ENCODE assay signal across 23 cellular contexts in genomic region chr5:150186796-150187356, GRCh38. TPM values are rescaled to one million over a fixed set of nuclear protein-coding genes. Genes with fewer than 3 reads are reported as not detected.
DNase-seq lines count a peak whose midpoint lies in the region; ATAC-seq, FAIRE-seq and TF ChIP-seq lines count a peak whose summit lies in the region.
"Had no signal": no experiment of that assay in that cellular context is flagged by ENCODE, and none has a peak within 500 bp of the region (broad histone marks: within the 10 kb centered on the region; RNA-seq: fewer than 3 reads in every experiment).

No MANE protein-coding gene starts in this region.

- BruUV-seq in HepG2 (replicated peaks; lab: Mats Ljungman, UMichigan) (no TSS peak), A673 (replicated peaks; lab: Mats Ljungman, UMichigan) (no TSS peak)

- CTCF ChIA-PET in HepG2 (lab: Yijun Ruan, JAX; ENCODE audit: low intra/inter-chr PET ratio, low total read pairs) (interaction anchor here (1.2 kb wide), 1 partner anchor 57 kb away, joined by 4 read pairs; no protein-coding TSS in a partner anchor), A673 (lab: Charles Lee) (no interaction called here)

- no peak for FAIRE-seq in HepG2 (lab: Jason Lieb, UNC)
- FAIRE-seq: A204.1 had no signal

- H3K36me3 ChIP-seq in HepG2 (replicated peaks in 1 of 2; ENCODE audit: control insufficient read depth in 1 of 2, insufficient read depth in 2 of 2, low read length in 2 of 2) (no peaks in the 10 kb centered on the region), right lobe of liver (no peaks in the 10 kb centered on the region), A673 (ENCODE audit: insufficient read depth, low read length, poor library complexity, severe bottlenecking) (no peaks in the 10 kb centered on the region)
- H3K36me3 ChIP-seq: SJCRH30 had no signal

- H4K20me1 ChIP-seq in HepG2 (ENCODE audit: insufficient read depth, low read length), result no peaks in the 10 kb centered on the region

- ATAC-seq in HepG2 (peak; percentile 35; the same call in 2 of the 3 replicates), right lobe of liver (no peak), left colon (peak; percentile 3), GM18511 (IDR thresholded peaks at IDR 0.05; ENCODE audit: unreplicated experiment) (no peak)
- ATAC-seq: T-cell had no signal

- H3K9ac ChIP-seq in HepG2 (ENCODE audit: insufficient read depth, low read depth, low read length), result no peak overlapping the region
- H3K9ac ChIP-seq: KMS-11 had no signal

- H3K27me3 ChIP-seq in HepG2 (ENCODE audit: control insufficient read depth in 1 of 2, insufficient read depth in 2 of 2, low read length in 2 of 2) (peaks cover 4 to 15% of the 10 kb centered on the region in 2 experiments; a peak in 4 of 5 replicates), right lobe of liver (no peaks in the 10 kb centered on the region), A673 (replicated peaks; ENCODE audit: insufficient read depth, low read depth, low read length, poor library complexity) (peaks cover 38% of the 10 kb centered on the region)

- H3K9me3 ChIP-seq in HepG2 (ENCODE audit: low read length) (no peaks in the 10 kb centered on the region), right lobe of liver (no peaks in the 10 kb centered on the region), A673 (ENCODE audit: low read depth, low read length, poor library complexity, severe bottlenecking) (no peaks in the 10 kb centered on the region)
- H3K9me3 ChIP-seq: Caco-2, SJCRH30 had no signal

- no peak for TF ChIP-seq EP300 in HepG2 (IDR thresholded peaks at IDR 0.05; ENCODE audit: low read depth in 2 of 2, low read length in 2 of 2)
- TF ChIP-seq EP300 in HepG2 (CRISPR knock-in tag; IDR thresholded peaks at IDR 0.05; ENCODE audit: borderline replicate concordance), result no peak

- no peaks in the 10 kb centered on the region for H3K79me2 ChIP-seq in HepG2 (ENCODE audit: insufficient read depth, low read length)

- TF ChIP-seq CTCF in HepG2 (CRISPR knock-in tag; IDR thresholded peaks at IDR 0.05) (no peak), right lobe of liver (IDR thresholded peaks at IDR 0.05) (no peak), A673 (conservative IDR thresholded peaks at IDR 0.05; ENCODE audit: low read depth, low read length) (no peak)

- H2AFZ ChIP-seq in HepG2 (ENCODE audit: low read length), result no peak overlapping the region

- 19% methylated on average over 6 of the region's 6 CpGs for WGBS in HepG2 (ENCODE audit: low lambda C conversion rate)
- 76% methylated on average over 5 of the region's 6 CpGs for WGBS in right lobe of liver (ENCODE audit: insufficient coverage, low coverage, low lambda C conversion rate, missing lambda C conversion rate)

- peaks cover 29% of the 10 kb centered on the region for H3K4me1 ChIP-seq in HepG2 (ENCODE audit: insufficient read depth, low read length)
- H3K4me1 ChIP-seq in right lobe of liver, result peaks cover 0 to 16% (median 7%) of the 10 kb centered on the region in 4 donors
- no peaks in the 10 kb centered on the region for H3K4me1 ChIP-seq in A673 (ENCODE audit: insufficient read depth, low read length, poor library complexity, severe bottlenecking)
- H3K4me1 ChIP-seq: SJCRH30 had no signal

- H3K4me2 ChIP-seq in HepG2 (ENCODE audit: low read depth, low read length), result peak overlapping the region; percentile 52
- H3K4me2 ChIP-seq: KMS-11 had no signal

- TF ChIP-seq RAD21 in HepG2 (CRISPR knock-in tag; IDR thresholded peaks at IDR 0.05), result no peak

- intact Hi-C loops in HepG2 (cut with micrococcal nuclease; ENCODE audit: unreplicated experiment) (no loop called here), right lobe of liver (cut with DNase I) (no loop called here), left colon (cut with DNase I, micrococcal nuclease) (no loop called here), A673 (cut with micrococcal nuclease; ENCODE audit: unreplicated experiment) (no loop called here)

- H3K4me3 ChIP-seq in HepG2 (replicated peaks in 1 of 3; ENCODE audit: insufficient read depth in 1 of 3, low read depth in 2 of 3, low read length in 3 of 3) (no peak overlapping the region), right lobe of liver (no peak overlapping the region), A673 (ENCODE audit: low read depth, low read length, poor library complexity, severe bottlenecking) (no peak overlapping the region)
- H3K4me3 ChIP-seq: SJCRH30 had no signal

- DNase-seq in HepG2 (ENCODE audit: low spot score), result no peak
- no peak for DNase-seq in right lobe of liver
- peak; percentile 93 for DNase-seq in cerebellar cortex (ENCODE audit: low spot score)
- no peak for DNase-seq in left colon
- no peak for DNase-seq in A673 (ENCODE audit: low spot score)
- DNase-seq in COLO829 (ENCODE audit: low spot score), result no peak
- no peak for DNase-seq in NCI-H774 (lab: John Stamatoyannopoulos, UW)
- DNase-seq: Caco-2; CD4-positive, alpha-beta memory T cell; DMS79 treated with DMSO at 0.1 percent for 48 hours; MM.1S; NCI-H187; NCI-H2081 treated with DMSO at 0.1 percent for 48 hours; NCI-H2171; NCI-H524; NCI-H748 treated with DMSO at 0.1 percent for 48 hours; SJCRH30; T-cell had no signal

- H3K27ac ChIP-seq in HepG2 (ENCODE audit: extremely low read length, insufficient read depth, low read length), result no peak overlapping the region
- no peak overlapping the region for H3K27ac ChIP-seq in right lobe of liver
- no peak overlapping the region for H3K27ac ChIP-seq in A673 (ENCODE audit: low read depth, low read length, poor library complexity, severe bottlenecking)
- H3K27ac ChIP-seq: KMS-11, SJCRH30 had no signal

- no peak for TF ChIP-seq POLR2A in HepG2 (IDR thresholded peaks at IDR 0.05; ENCODE audit: insufficient read depth in 1 of 2, low read depth in 2 of 2, low read length in 2 of 2)
- TF ChIP-seq POLR2A in right lobe of liver (IDR thresholded peaks at IDR 0.05), result no peak

- POLR2A ChIA-PET in HepG2 (lab: Yijun Ruan, JAX), result interaction anchor here (0.6 to 1.0 kb wide), 2 partner anchors 45 to 50 kb away, joined by 3 read pairs; no protein-coding TSS in a partner anchor
- POLR2A ChIA-PET in A673 (lab: Charles Lee; ENCODE audit: low non-redundant PET), result no interaction called here

- in situ Hi-C loops in HepG2 (cut with HindIII; ENCODE audit: extremely low pct_ligation_motif_present, low pct_unique_long_range_greater_than_20kb), result no loop called here

RNA-seq across cellular contexts. Expression of gene SLC6A7, which starts 3.0 kb away (rescaled TPM):
- total RNA-seq in HepG2 (2016; rRNA removed; fragmentation: Illumina TruSeq; extraction: Trizol) (not detected in 2 replicates), right lobe of liver (not detected), left colon (10 to 100 TPM; 13.2 to 30.4 TPM), A673 (2021) (not detected in 2 replicates)
- total RNA-seq in HepG2 (2016; cell fraction: cytosol; rRNA removed; fragmentation: Illumina TruSeq; extraction: Trizol; ENCODE audit: low read depth), result not detected in 2 replicates
- total RNA-seq in HepG2 (2016; cell fraction: insoluble cytoplasmic fraction; rRNA removed; fragmentation: Illumina TruSeq; extraction: Trizol), result not detected in 2 replicates
- not detected in 2 replicates for total RNA-seq in HepG2 (2016; cell fraction: membrane; rRNA removed; fragmentation: Illumina TruSeq; extraction: Trizol)
- total RNA-seq in HepG2 (2016; cell fraction: nucleus; rRNA removed; fragmentation: Illumina TruSeq; extraction: Trizol), result not detected in 2 replicates
- not detected in 2 replicates for polyA plus RNA-seq in HepG2 (2011; rRNA removed)
- not detected in 2 replicates for polyA plus RNA-seq in HepG2 (2011; cell fraction: cytosol; rRNA removed)
- not detected in 2 replicates for polyA plus RNA-seq in HepG2 (2011; cell fraction: nucleus; rRNA removed)
- polyA plus RNA-seq in HepG2 (2012), result not detected in 2 replicates
- not detected in 2 replicates for polyA plus RNA-seq in HepG2 (2016; cell fraction: cytosol; fragmentation: Illumina TruSeq; extraction: Trizol; ENCODE audit: low read depth)
- not detected in 2 replicates for polyA plus RNA-seq in HepG2 (2016; cell fraction: insoluble cytoplasmic fraction; fragmentation: Illumina TruSeq; extraction: Trizol; ENCODE audit: low read depth)
- not detected in 2 replicates for polyA plus RNA-seq in HepG2 (2016; cell fraction: membrane; fragmentation: Illumina TruSeq; extraction: Trizol; ENCODE audit: low read depth)
- polyA plus RNA-seq in HepG2 (2016; cell fraction: nucleus; fragmentation: Illumina TruSeq; extraction: Trizol; ENCODE audit: insufficient read depth, low read depth), result not detected in 2 replicates
- polyA minus RNA-seq in HepG2 (2011; rRNA and poly(A)+ RNA removed; ENCODE audit: low replicate concordance), result 0.72 TPM in 1 of 2 replicates, not detected in the other
- not detected in 2 replicates for polyA minus RNA-seq in HepG2 (2011; cell fraction: cytosol; rRNA and poly(A)+ RNA removed)
- not detected in 2 replicates for polyA minus RNA-seq in HepG2 (2011; cell fraction: nucleus; rRNA and poly(A)+ RNA removed)
- total RNA-seq: Caco-2; CD4-positive, alpha-beta memory T cell; H7; SJCRH30; T-cell had no signal
- polyA plus RNA-seq: CD4-positive, alpha-beta memory T cell; IgD-negative memory B cell had no signal

RNA-seq across cellular contexts. Expression of gene CDX1, which starts 20.3 kb away (rescaled TPM):
- total RNA-seq in HepG2 (2016; rRNA removed; fragmentation: Illumina TruSeq; extraction: Trizol), result not detected in 2 replicates
- total RNA-seq in HepG2 (2016; cell fraction: cytosol; rRNA removed; fragmentation: Illumina TruSeq; extraction: Trizol; ENCODE audit: low read depth), result not detected in 2 replicates
- total RNA-seq in HepG2 (2016; cell fraction: insoluble cytoplasmic fraction; rRNA removed; fragmentation: Illumina TruSeq; extraction: Trizol), result not detected in 2 replicates
- not detected in 2 replicates for total RNA-seq in HepG2 (2016; cell fraction: membrane; rRNA removed; fragmentation: Illumina TruSeq; extraction: Trizol)
- not detected in 2 replicates for total RNA-seq in HepG2 (2016; cell fraction: nucleus; rRNA removed; fragmentation: Illumina TruSeq; extraction: Trizol)
- polyA plus RNA-seq in HepG2 (2011; rRNA removed), result 0.05 TPM in 1 of 2 replicates, not detected in the other
- polyA plus RNA-seq in HepG2 (2011; cell fraction: cytosol; rRNA removed), result not detected in 2 replicates
- not detected in 2 replicates for polyA plus RNA-seq in HepG2 (2011; cell fraction: nucleus; rRNA removed)
- polyA plus RNA-seq in HepG2 (2012), result not detected in 2 replicates
- not detected in 2 replicates for polyA plus RNA-seq in HepG2 (2016; cell fraction: cytosol; fragmentation: Illumina TruSeq; extraction: Trizol; ENCODE audit: low read depth)
- not detected in 2 replicates for polyA plus RNA-seq in HepG2 (2016; cell fraction: insoluble cytoplasmic fraction; fragmentation: Illumina TruSeq; extraction: Trizol; ENCODE audit: low read depth)
- polyA plus RNA-seq in HepG2 (2016; cell fraction: membrane; fragmentation: Illumina TruSeq; extraction: Trizol; ENCODE audit: low read depth), result not detected in 2 replicates
- not detected in 2 replicates for polyA plus RNA-seq in HepG2 (2016; cell fraction: nucleus; fragmentation: Illumina TruSeq; extraction: Trizol; ENCODE audit: insufficient read depth, low read depth)
- not detected in 2 replicates for polyA minus RNA-seq in HepG2 (2011; rRNA and poly(A)+ RNA removed; ENCODE audit: low replicate concordance)
- polyA minus RNA-seq in HepG2 (2011; cell fraction: cytosol; rRNA and poly(A)+ RNA removed), result not detected in 2 replicates
- not detected in 2 replicates for polyA minus RNA-seq in HepG2 (2011; cell fraction: nucleus; rRNA and poly(A)+ RNA removed)
- total RNA-seq in right lobe of liver, result not detected
- 100 to 1,000 TPM; 323 to 423 TPM for total RNA-seq in left colon
- total RNA-seq in A673 (2021), result not detected in 2 replicates
- total RNA-seq: CD4-positive, alpha-beta memory T cell; SJCRH30 had no signal
- polyA plus RNA-seq: CD4-positive, alpha-beta memory T cell; IgD-negative memory B cell had no signal

RNA-seq across cellular contexts. Expression of gene PDGFRB, which starts 31.2 kb away (rescaled TPM):
- 1.5 and 4.0 TPM in 2 replicates for total RNA-seq in HepG2 (2016; rRNA removed; fragmentation: Illumina TruSeq; extraction: Trizol)
- 1.3 and 1.5 TPM in 2 replicates for total RNA-seq in HepG2 (2016; cell fraction: cytosol; rRNA removed; fragmentation: Illumina TruSeq; extraction: Trizol; ENCODE audit: low read depth)
- total RNA-seq in HepG2 (2016; cell fraction: insoluble cytoplasmic fraction; rRNA removed; fragmentation: Illumina TruSeq; extraction: Trizol), result 2.3 and 5.0 TPM in 2 replicates
- total RNA-seq in HepG2 (2016; cell fraction: membrane; rRNA removed; fragmentation: Illumina TruSeq; extraction: Trizol), result 2.2 and 3.9 TPM in 2 replicates
- 3.0 and 4.6 TPM in 2 replicates for total RNA-seq in HepG2 (2016; cell fraction: nucleus; rRNA removed; fragmentation: Illumina TruSeq; extraction: Trizol)
- polyA plus RNA-seq in HepG2 (2011; rRNA removed), result 15.3 and 21.0 TPM in 2 replicates
- polyA plus RNA-seq in HepG2 (2011; cell fraction: cytosol; rRNA removed), result 8.7 and 14.4 TPM in 2 replicates
- polyA plus RNA-seq in HepG2 (2011; cell fraction: nucleus; rRNA removed), result 26.2 and 40.5 TPM in 2 replicates
- polyA plus RNA-seq in HepG2 (2012), result 6.3 and 14.3 TPM in 2 replicates
- polyA plus RNA-seq in HepG2 (2016; cell fraction: cytosol; fragmentation: Illumina TruSeq; extraction: Trizol; ENCODE audit: low read depth), result 0.71 and 1.4 TPM in 2 replicates
- 1.6 TPM in 2 replicates for polyA plus RNA-seq in HepG2 (2016; cell fraction: insoluble cytoplasmic fraction; fragmentation: Illumina TruSeq; extraction: Trizol; ENCODE audit: low read depth)
- polyA plus RNA-seq in HepG2 (2016; cell fraction: membrane; fragmentation: Illumina TruSeq; extraction: Trizol; ENCODE audit: low read depth), result 1.5 and 1.7 TPM in 2 replicates
- polyA plus RNA-seq in HepG2 (2016; cell fraction: nucleus; fragmentation: Illumina TruSeq; extraction: Trizol; ENCODE audit: insufficient read depth, low read depth), result 3.9 TPM in 2 replicates
- 9.0 and 60.1 TPM in 2 replicates for polyA minus RNA-seq in HepG2 (2011; rRNA and poly(A)+ RNA removed; ENCODE audit: low replicate concordance)
- 6.6 and 10.6 TPM in 2 replicates for polyA minus RNA-seq in HepG2 (2011; cell fraction: cytosol; rRNA and poly(A)+ RNA removed)
- polyA minus RNA-seq in HepG2 (2011; cell fraction: nucleus; rRNA and poly(A)+ RNA removed), result 24.5 and 47.1 TPM in 2 replicates
- total RNA-seq in right lobe of liver, result 10 to 100 TPM in 2 of 6 experiments, 1 to 10 TPM in 4; 6.8 to 19.5 (median 9.4) TPM
- total RNA-seq in left colon, result 10 to 100 TPM; 14.2 to 26.0 TPM
- 25.9 and 58.3 TPM in 2 replicates for total RNA-seq in A673 (2021)
- total RNA-seq: CD4-positive, alpha-beta memory T cell had no signal
- polyA plus RNA-seq: CD4-positive, alpha-beta memory T cell had no signal

Comparison
In these comparisons a context has a peak if more than half of its experiments do, and no peak if none do; other contexts are left out.
1. ATAC-seq: peak in HepG2 (single experiment) and left colon (single experiment); none in right lobe of liver (0 of 4) and GM18511 (single experiment).
2. RNA of gene SLC6A7, which starts 3.0 kb away (total RNA-seq): 13.2 to 30.4 TPM in left colon; not detected in HepG2, not detected in right lobe of liver and not detected in A673; every median in the first group is over 10 times any median in the second.
3. RNA of gene CDX1, which starts 20.3 kb away (total RNA-seq): 323 to 423 TPM in left colon; not detected in HepG2, not detected in right lobe of liver and not detected in A673; every median in the first group is over 100 times any median in the second.